15 cellular contexts compared by ENCODE assay signal in genomic region chr4:93731448-93731847, GRCh38.
A peak's percentile ranks its signal among the peaks of the same experiment; 100 is the strongest.
DNase-seq lines count a peak whose midpoint lies in the region; TF ChIP-seq lines count a peak whose summit lies in the region.
"Had no signal": no experiment of that assay in that cellular context is flagged by ENCODE, and none has a peak within 500 bp of the region (broad histone marks: within the 10 kb centered on the region; RNA-seq: fewer than 3 reads in every experiment).

No MANE protein-coding gene starts in this region.

- no peak overlapping the region for H3K4me3 ChIP-seq in SK-N-SH (ENCODE audit: low read depth in 2 of 2, low read length in 1 of 2)
- H3K4me3 ChIP-seq in ovary, result no peak overlapping the region
- no peak overlapping the region for H3K4me3 ChIP-seq in tibial artery
- H3K4me3 ChIP-seq: esophagus muscularis mucosa, stomach had no signal

- H3K79me2 ChIP-seq in SK-N-SH (ENCODE audit: insufficient read depth), result no peaks in the 10 kb centered on the region

- TF ChIP-seq CTCF in SK-N-SH (IDR thresholded peaks at IDR 0.05) (no peak), ovary (IDR thresholded peaks at IDR 0.05) (no peak), tibial artery (IDR thresholded peaks at IDR 0.05) (no peak)

- H3K4me1 Mint-ChIP-seq in activated T-helper 1 cell treated with anti-CD3 and anti-CD28 coated beads, Interleukin-12 subunit alpha, Interleukin-12 subunit beta, Interleukin-2, Interleukin-4 antibody, amounts not matched to agents 30 ng/mL and 10 ng/mL and 1 ng/mL, durations not matched to agents 14 hours and 24 hours and 36 hours (ENCODE audit: low read depth), result no peaks in the 10 kb centered on the region

- no peaks in the 10 kb centered on the region for H3F3A ChIP-seq in SK-N-SH (replicated peaks; ENCODE audit: insufficient read depth)

- no peaks in the 10 kb centered on the region for H3K9me3 Mint-ChIP-seq in activated T-helper 1 cell treated with anti-CD3 and anti-CD28 coated beads, Interleukin-12 subunit alpha, Interleukin-12 subunit beta, Interleukin-2, Interleukin-4 antibody, amounts not matched to agents 30 ng/mL and 10 ng/mL and 1 ng/mL, durations not matched to agents 14 hours and 24 hours and 36 hours

- no peak overlapping the region for H3K27ac Mint-ChIP-seq in activated T-helper 1 cell treated with anti-CD3 and anti-CD28 coated beads, Interleukin-12 subunit alpha, Interleukin-12 subunit beta, Interleukin-2, Interleukin-4 antibody, amounts not matched to agents 30 ng/mL and 10 ng/mL and 1 ng/mL, durations not matched to agents 14 hours and 24 hours and 36 hours

- H3K27me3 Mint-ChIP-seq in activated T-helper 1 cell treated with anti-CD3 and anti-CD28 coated beads, Interleukin-12 subunit alpha, Interleukin-12 subunit beta, Interleukin-2, Interleukin-4 antibody, amounts not matched to agents 30 ng/mL and 10 ng/mL and 1 ng/mL, durations not matched to agents 14 hours and 24 hours and 36 hours (ENCODE audit: insufficient read depth), result no peaks in the 10 kb centered on the region

- TF ChIP-seq EP300 in SK-N-SH (IDR thresholded peaks at IDR 0.05; ENCODE audit: borderline replicate concordance in 1 of 2, low read depth in 1 of 2, low read length in 1 of 2) (no peak), ovary (IDR thresholded peaks at IDR 0.05) (no peak)

- peaks cover 0 to 5% of the 10 kb centered on the region in 2 experiments; a peak in 1 of 4 replicates for H3K4me1 ChIP-seq in SK-N-SH (ENCODE audit: control insufficient read depth in 1 of 2, insufficient read depth in 2 of 2, low read depth in 1 of 2, low read length in 1 of 2)
- H3K4me1 ChIP-seq in ovary (ENCODE audit: insufficient read depth), result no peaks in the 10 kb centered on the region
- no peaks in the 10 kb centered on the region for H3K4me1 ChIP-seq in tibial artery
- H3K4me1 ChIP-seq: esophagus muscularis mucosa, stomach had no signal

- no peaks in the 10 kb centered on the region for H3K9me2 ChIP-seq in SK-N-SH

- CTCF ChIA-PET in SK-N-SH (lab: Yijun Ruan, JAX), result interaction anchor here (1.1 to 1.3 kb wide), 4 partner anchors 10 to 33 kb away, joined by 3 to 4 read pairs (median 4); no protein-coding TSS in a partner anchor

- no peaks in the 10 kb centered on the region for H4K20me1 ChIP-seq in SK-N-SH (ENCODE audit: insufficient read depth)

- H3K9ac ChIP-seq in SK-N-SH, result no peak overlapping the region

- H3K36me3 ChIP-seq in SK-N-SH (replicated peaks in 1 of 2; ENCODE audit: control insufficient read depth in 1 of 2, insufficient read depth in 2 of 2, low read length in 1 of 2) (no peaks in the 10 kb centered on the region), ovary (no peaks in the 10 kb centered on the region), tibial artery (no peaks in the 10 kb centered on the region)
- H3K36me3 ChIP-seq: esophagus muscularis mucosa, neutrophil, stomach had no signal

- no peaks in the 10 kb centered on the region for H3K36me3 Mint-ChIP-seq in activated T-helper 1 cell treated with anti-CD3 and anti-CD28 coated beads, Interleukin-12 subunit alpha, Interleukin-12 subunit beta, Interleukin-2, Interleukin-4 antibody, amounts not matched to agents 30 ng/mL and 10 ng/mL and 1 ng/mL, durations not matched to agents 14 hours and 24 hours and 36 hours (ENCODE audit: low read depth)

- H3K27ac ChIP-seq in SK-N-SH (ENCODE audit: low read depth in 2 of 2, low read length in 1 of 2), result no peak overlapping the region
- H3K27ac ChIP-seq in ovary, result no peak overlapping the region
- no peak overlapping the region for H3K27ac ChIP-seq in tibial artery
- H3K27ac ChIP-seq: esophagus muscularis mucosa, neutrophil, stomach had no signal

- no peak overlapping the region for H3K4me2 ChIP-seq in SK-N-SH

- TF ChIP-seq RAD21 in SK-N-SH (IDR thresholded peaks at IDR 0.05; ENCODE audit: low read length), result no peak

- peak; percentile 15 for DNase-seq in Daoy (ENCODE audit: low read depth)
- peak; percentile 2 for DNase-seq in HCEC 1CT
- peak; percentile 7 for DNase-seq in SK-N-SH
- peak; percentile 77 for DNase-seq in islet precursor cell
- no peak for DNase-seq in activated T-helper 1 cell treated with anti-CD3 and anti-CD28 coated beads, Interleukin-12 subunit alpha, Interleukin-12 subunit beta, Interleukin-2, Interleukin-4 antibody, amounts not matched to agents 30 ng/mL and 10 ng/mL and 1 ng/mL, durations not matched to agents 14 hours and 24 hours and 36 hours (ENCODE audit: low spot score)
- DNase-seq in ovary, result no peak
- DNase-seq in tibial artery, result no peak
- no peak for DNase-seq in T-helper 2 cell
- DNase-seq: GF-D8; NCI-H1105 treated with DMSO at 0.1 percent for 48 hours; stimulated activated CD4-positive, alpha-beta T cell treated with anti-CD3 and anti-CD28 coated beads, Interleukin-2, amount 100 ng/mL, for 48 hours; stomach; T-helper 9 cell had no signal

- no peak for TF ChIP-seq POLR2A in ovary (IDR thresholded peaks at IDR 0.05)

- no peak overlapping the region for H3K4me3 Mint-ChIP-seq in activated T-helper 1 cell treated with anti-CD3 and anti-CD28 coated beads, Interleukin-12 subunit alpha, Interleukin-12 subunit beta, Interleukin-2, Interleukin-4 antibody, amounts not matched to agents 30 ng/mL and 10 ng/mL and 1 ng/mL, durations not matched to agents 14 hours and 24 hours and 36 hours

- H2AFZ ChIP-seq in SK-N-SH (ENCODE audit: low read depth), result no peak overlapping the region

- POLR2A ChIA-PET in SK-N-SH (lab: Yijun Ruan, JAX), result no interaction called here

- H3K9me3 ChIP-seq in SK-N-SH, result no peaks in the 10 kb centered on the region
- no peaks in the 10 kb centered on the region for H3K9me3 ChIP-seq in ovary
- H3K9me3 ChIP-seq in tibial artery, result no peaks in the 10 kb centered on the region
- H3K9me3 ChIP-seq: esophagus muscularis mucosa, neutrophil, stomach had no signal

- 58% methylated on average over 1 of the region's 1 CpG for WGBS in SK-N-SH (ENCODE audit: low lambda C conversion rate)
- WGBS in ovary, 3 donors, result 62 to 88% (median 63%) methylated on average over 1 of the region's 1 CpG

- intact Hi-C loops in activated T-helper 1 cell treated with anti-CD3 and anti-CD28 coated beads, Interleukin-12 subunit alpha, Interleukin-12 subunit beta, Interleukin-2, Interleukin-4 antibody, amounts not matched to agents 30 ng/mL and 10 ng/mL and 1 ng/mL, durations not matched to agents 14 hours and 24 hours and 36 hours (cut with micrococcal nuclease), result no loop called here
- intact Hi-C loops in ovary (cut with DNase I) (no loop called here), tibial artery (cut with DNase I; ENCODE audit: low total_unique reads) (no loop called here)

- H3K27me3 ChIP-seq in SK-N-SH (ENCODE audit: insufficient read depth) (no peaks in the 10 kb centered on the region), ovary (no peaks in the 10 kb centered on the region), tibial artery (no peaks in the 10 kb centered on the region)
- H3K27me3 ChIP-seq: esophagus muscularis mucosa, neutrophil, stomach had no signal

TF ChIP-seq in SK-N-SH, 30 proteins besides CTCF, POLR2A, EP300 and RAD21:
- TF ChIP-seq, protein P1, sequence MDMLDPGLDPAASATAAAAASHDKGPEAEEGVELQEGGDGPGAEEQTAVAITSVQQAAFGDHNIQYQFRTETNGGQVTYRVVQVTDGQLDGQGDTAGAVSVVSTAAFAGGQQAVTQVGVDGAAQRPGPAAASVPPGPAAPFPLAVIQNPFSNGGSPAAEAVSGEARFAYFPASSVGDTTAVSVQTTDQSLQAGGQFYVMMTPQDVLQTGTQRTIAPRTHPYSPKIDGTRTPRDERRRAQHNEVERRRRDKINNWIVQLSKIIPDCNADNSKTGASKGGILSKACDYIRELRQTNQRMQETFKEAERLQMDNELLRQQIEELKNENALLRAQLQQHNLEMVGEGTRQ (IDR thresholded peaks at IDR 0.05; ENCODE audit: borderline replicate concordance, low read depth, low read length), result no peak
- TF ChIP-seq ZBTB33 (IDR thresholded peaks at IDR 0.05; ENCODE audit: borderline replicate concordance, low read depth) (no peak), POLR2AphosphoS5 (IDR thresholded peaks at IDR 0.05; ENCODE audit: low read depth, low read length) (no peak), EZH2phosphoT487 (IDR thresholded peaks at IDR 0.05; ENCODE audit: borderline replicate concordance, low read depth) (no peak)

Comparison
In these comparisons a context has a peak if more than half of its experiments do, and no peak if none do; other contexts are left out.
1. DNase-seq: peak in Daoy (single experiment), HCEC 1CT (single experiment), SK-N-SH (single experiment) and islet precursor cell (single experiment); none in activated T-helper 1 cell treated with anti-CD3 and anti-CD28 coated beads, Interleukin-12 subunit alpha, Interleukin-12 subunit beta, Interleukin-2, Interleukin-4 antibody, amounts not matched to agents 30 ng/mL and 10 ng/mL and 1 ng/mL, durations not matched to agents 14 hours and 24 hours and 36 hours (single experiment), ovary (0 of 5), tibial artery (0 of 2) and T-helper 2 cell (0 of 5).